In genomic region chr5:59560553-59560952, GRCh38 we compare ENCODE assay signal across 1 cellular context.
TF ChIP-seq lines count a peak whose summit lies in the region.

No MANE protein-coding gene starts in this region.

TF ChIP-seq in HepG2, 621 proteins besides CTCF, POLR2A, EP300 and RAD21:
- TF ChIP-seq, protein P1, sequence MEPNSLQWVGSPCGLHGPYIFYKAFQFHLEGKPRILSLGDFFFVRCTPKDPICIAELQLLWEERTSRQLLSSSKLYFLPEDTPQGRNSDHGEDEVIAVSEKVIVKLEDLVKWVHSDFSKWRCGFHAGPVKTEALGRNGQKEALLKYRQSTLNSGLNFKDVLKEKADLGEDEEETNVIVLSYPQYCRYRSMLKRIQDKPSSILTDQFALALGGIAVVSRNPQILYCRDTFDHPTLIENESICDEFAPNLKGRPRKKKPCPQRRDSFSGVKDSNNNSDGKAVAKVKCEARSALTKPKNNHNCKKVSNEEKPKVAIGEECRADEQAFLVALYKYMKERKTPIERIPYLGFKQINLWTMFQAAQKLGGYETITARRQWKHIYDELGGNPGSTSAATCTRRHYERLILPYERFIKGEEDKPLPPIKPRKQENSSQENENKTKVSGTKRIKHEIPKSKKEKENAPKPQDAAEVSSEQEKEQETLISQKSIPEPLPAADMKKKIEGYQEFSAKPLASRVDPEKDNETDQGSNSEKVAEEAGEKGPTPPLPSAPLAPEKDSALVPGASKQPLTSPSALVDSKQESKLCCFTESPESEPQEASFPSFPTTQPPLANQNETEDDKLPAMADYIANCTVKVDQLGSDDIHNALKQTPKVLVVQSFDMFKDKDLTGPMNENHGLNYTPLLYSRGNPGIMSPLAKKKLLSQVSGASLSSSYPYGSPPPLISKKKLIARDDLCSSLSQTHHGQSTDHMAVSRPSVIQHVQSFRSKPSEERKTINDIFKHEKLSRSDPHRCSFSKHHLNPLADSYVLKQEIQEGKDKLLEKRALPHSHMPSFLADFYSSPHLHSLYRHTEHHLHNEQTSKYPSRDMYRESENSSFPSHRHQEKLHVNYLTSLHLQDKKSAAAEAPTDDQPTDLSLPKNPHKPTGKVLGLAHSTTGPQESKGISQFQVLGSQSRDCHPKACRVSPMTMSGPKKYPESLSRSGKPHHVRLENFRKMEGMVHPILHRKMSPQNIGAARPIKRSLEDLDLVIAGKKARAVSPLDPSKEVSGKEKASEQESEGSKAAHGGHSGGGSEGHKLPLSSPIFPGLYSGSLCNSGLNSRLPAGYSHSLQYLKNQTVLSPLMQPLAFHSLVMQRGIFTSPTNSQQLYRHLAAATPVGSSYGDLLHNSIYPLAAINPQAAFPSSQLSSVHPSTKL (CRISPR knock-in tag; IDR thresholded peaks at IDR 0.05), result peak; percentile 57; the same call in 1 of the 2 replicates
- TF ChIP-seq CBFB (CRISPR knock-in tag; IDR thresholded peaks at IDR 0.05), result no peak
- peak; percentile 43; the same call in 1 of the 2 replicates for TF ChIP-seq AHDC1 (CRISPR knock-in tag; IDR thresholded peaks at IDR 0.05; ENCODE audit: borderline replicate concordance)
- TF ChIP-seq SOX6 (IDR thresholded peaks at IDR 0.05), result no peak
- TF ChIP-seq SOX6 (CRISPR knock-in tag; IDR thresholded peaks at IDR 0.05), result peak; percentile 55
- peak; percentile 75; the same call in 1 of the 2 replicates for TF ChIP-seq ZNF792 (CRISPR knock-in tag; IDR thresholded peaks at IDR 0.05)
- TF ChIP-seq, protein P2, sequence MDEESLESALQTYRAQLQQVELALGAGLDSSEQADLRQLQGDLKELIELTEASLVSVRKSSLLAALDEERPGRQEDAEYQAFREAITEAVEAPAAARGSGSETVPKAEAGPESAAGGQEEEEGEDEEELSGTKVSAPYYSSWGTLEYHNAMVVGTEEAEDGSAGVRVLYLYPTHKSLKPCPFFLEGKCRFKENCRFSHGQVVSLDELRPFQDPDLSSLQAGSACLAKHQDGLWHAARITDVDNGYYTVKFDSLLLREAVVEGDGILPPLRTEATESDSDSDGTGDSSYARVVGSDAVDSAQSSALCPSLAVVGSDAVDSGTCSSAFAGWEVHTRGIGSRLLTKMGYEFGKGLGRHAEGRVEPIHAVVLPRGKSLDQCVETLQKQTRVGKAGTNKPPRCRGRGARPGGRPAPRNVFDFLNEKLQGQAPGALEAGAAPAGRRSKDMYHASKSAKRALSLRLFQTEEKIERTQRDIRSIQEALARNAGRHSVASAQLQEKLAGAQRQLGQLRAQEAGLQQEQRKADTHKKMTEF (CRISPR knock-in tag; IDR thresholded peaks at IDR 0.05), result no peak
- no peak for TF ChIP-seq SOX13 (IDR thresholded peaks at IDR 0.05)
- peak in 1 of 2 experiments; percentile 82; a peak in 2 of 4 replicates for TF ChIP-seq SOX13 (CRISPR knock-in tag; conservative IDR thresholded peaks at IDR 0.05 in 1 of 2, IDR thresholded peaks at IDR 0.05 in 1 of 2)
- TF ChIP-seq, protein P3, sequence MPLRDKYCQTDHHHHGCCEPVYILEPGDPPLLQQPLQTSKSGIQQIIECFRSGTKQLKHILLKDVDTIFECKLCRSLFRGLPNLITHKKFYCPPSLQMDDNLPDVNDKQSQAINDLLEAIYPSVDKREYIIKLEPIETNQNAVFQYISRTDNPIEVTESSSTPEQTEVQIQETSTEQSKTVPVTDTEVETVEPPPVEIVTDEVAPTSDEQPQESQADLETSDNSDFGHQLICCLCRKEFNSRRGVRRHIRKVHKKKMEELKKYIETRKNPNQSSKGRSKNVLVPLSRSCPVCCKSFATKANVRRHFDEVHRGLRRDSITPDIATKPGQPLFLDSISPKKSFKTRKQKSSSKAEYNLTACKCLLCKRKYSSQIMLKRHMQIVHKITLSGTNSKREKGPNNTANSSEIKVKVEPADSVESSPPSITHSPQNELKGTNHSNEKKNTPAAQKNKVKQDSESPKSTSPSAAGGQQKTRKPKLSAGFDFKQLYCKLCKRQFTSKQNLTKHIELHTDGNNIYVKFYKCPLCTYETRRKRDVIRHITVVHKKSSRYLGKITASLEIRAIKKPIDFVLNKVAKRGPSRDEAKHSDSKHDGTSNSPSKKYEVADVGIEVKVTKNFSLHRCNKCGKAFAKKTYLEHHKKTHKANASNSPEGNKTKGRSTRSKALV (CRISPR knock-in tag; IDR thresholded peaks at IDR 0.05), result no peak
- no peak for TF ChIP-seq BCL3 (CRISPR knock-in tag; IDR thresholded peaks at IDR 0.05)
- TF ChIP-seq, protein P4, sequence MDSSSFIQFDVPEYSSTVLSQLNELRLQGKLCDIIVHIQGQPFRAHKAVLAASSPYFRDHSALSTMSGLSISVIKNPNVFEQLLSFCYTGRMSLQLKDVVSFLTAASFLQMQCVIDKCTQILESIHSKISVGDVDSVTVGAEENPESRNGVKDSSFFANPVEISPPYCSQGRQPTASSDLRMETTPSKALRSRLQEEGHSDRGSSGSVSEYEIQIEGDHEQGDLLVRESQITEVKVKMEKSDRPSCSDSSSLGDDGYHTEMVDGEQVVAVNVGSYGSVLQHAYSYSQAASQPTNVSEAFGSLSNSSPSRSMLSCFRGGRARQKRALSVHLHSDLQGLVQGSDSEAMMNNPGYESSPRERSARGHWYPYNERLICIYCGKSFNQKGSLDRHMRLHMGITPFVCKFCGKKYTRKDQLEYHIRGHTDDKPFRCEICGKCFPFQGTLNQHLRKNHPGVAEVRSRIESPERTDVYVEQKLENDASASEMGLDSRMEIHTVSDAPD (CRISPR knock-in tag; IDR thresholded peaks at IDR 0.05), result no peak
- TF ChIP-seq FOXA1 (IDR thresholded peaks at IDR 0.05), result no peak
- TF ChIP-seq FOXA1 (CRISPR knock-in tag; IDR thresholded peaks at IDR 0.05), result peak; percentile 63
- TF ChIP-seq ZBTB14 (CRISPR knock-in tag; IDR thresholded peaks at IDR 0.05), result no peak
- no peak for TF ChIP-seq EEA1 (CRISPR knock-in tag; IDR thresholded peaks at IDR 0.05; ENCODE audit: borderline replicate concordance)
- 0 out of 2 replicates have a peak, but pooled peaks have one; percentile 20 for TF ChIP-seq ZMYM4 (CRISPR knock-in tag; IDR thresholded peaks at IDR 0.05)
- TF ChIP-seq HMG20A (CRISPR knock-in tag; IDR thresholded peaks at IDR 0.05; ENCODE audit: borderline replicate concordance), result peak; percentile 38; the same call in 1 of the 2 replicates
- peak; percentile 66 for TF ChIP-seq FOXA3 (CRISPR knock-in tag; IDR thresholded peaks at IDR 0.05)
- TF ChIP-seq MAFK (conservative IDR thresholded peaks at IDR 0.05 in 1 of 2, IDR thresholded peaks at IDR 0.05 in 1 of 2; ENCODE audit: low read length in 2 of 2), result no peak
- TF ChIP-seq CC2D1A (CRISPR knock-in tag; IDR thresholded peaks at IDR 0.05), result no peak
- no peak for TF ChIP-seq FOXC1 (CRISPR knock-in tag; IDR thresholded peaks at IDR 0.05; ENCODE audit: borderline replicate concordance)
- peak; percentile 72 for TF ChIP-seq SOX5 (CRISPR knock-in tag; IDR thresholded peaks at IDR 0.05; ENCODE audit: borderline replicate concordance)
- no peak for TF ChIP-seq ZNF232 (CRISPR knock-in tag; IDR thresholded peaks at IDR 0.05; ENCODE audit: borderline replicate concordance)
- peak; percentile 40; the same call in 1 of the 2 replicates for TF ChIP-seq ELF3 (CRISPR knock-in tag; IDR thresholded peaks at IDR 0.05)
